In genomic region chr7:38905026-38905759, GRCh38 we compare ENCODE assay signal across 11 cellular contexts. TPM values are rescaled to one million over a fixed set of nuclear protein-coding genes. Genes with fewer than 3 reads are reported as not detected.
A peak's percentile ranks its signal among the peaks of the same experiment; 100 is the strongest.
DNase-seq lines count a peak whose midpoint lies in the region; ATAC-seq, FAIRE-seq and TF ChIP-seq lines count a peak whose summit lies in the region.
"Had no signal": no experiment of that assay in that cellular context is flagged by ENCODE, and none has a peak within 500 bp of the region (broad histone marks: within the 10 kb centered on the region; RNA-seq: fewer than 3 reads in every experiment).

No MANE protein-coding gene starts in this region.

- no peak for TF ChIP-seq CTCF in D721Med (IDR thresholded peaks at IDR 0.05; ENCODE audit: insufficient read depth, missing control alignments)

- FAIRE-seq in GM18507 (lab: Jason Lieb, UNC) (peak; percentile 76), D721Med (lab: Jason Lieb, UNC) (no peak)

- no peak overlapping the region for H3K27ac Mint-ChIP-seq in immature natural killer cell

- H3K4me3 Mint-ChIP-seq in immature natural killer cell: no peak overlapping the region

- peaks cover 46 to 86% of the 10 kb centered on the region in 2 donors for H3K4me1 Mint-ChIP-seq in immature natural killer cell

- DNase-seq in GM18507 (ENCODE audit: extremely low spot score, insufficient read length, low read depth) (no peak), iris pigment epithelial cell (ENCODE audit: low read depth) (peak; percentile 68), NCI-H524 treated with DMSO at 0.1 percent for 48 hours (lab: John Stamatoyannopoulos, UW) (no peak), immature natural killer cell (no peak), D721Med (ENCODE audit: insufficient read length, low spot score) (no peak)
- DNase-seq: DMS53, HCEC 1CT, NCI-H1092 had no signal

- peak; percentile 39 for ATAC-seq in GM21423 (IDR thresholded peaks at IDR 0.05; ENCODE audit: unreplicated experiment)
- peak; percentile 56 for ATAC-seq in HG03432 (IDR thresholded peaks at IDR 0.05; ENCODE audit: unreplicated experiment)
- ATAC-seq in GM19324 (IDR thresholded peaks at IDR 0.05; ENCODE audit: low FRiP score, unreplicated experiment): no peak

- H3K27me3 Mint-ChIP-seq in immature natural killer cell (ENCODE audit: low read depth in 3 of 3): peaks cover 0 to 2% (median 1%) of the 10 kb centered on the region in 3 donors

- no peaks in the 10 kb centered on the region for H3K36me3 Mint-ChIP-seq in immature natural killer cell

- no peaks in the 10 kb centered on the region for H3K9me3 Mint-ChIP-seq in immature natural killer cell

RNA-seq across cellular contexts. Expression of gene VPS41, which starts 3.8 kb away (rescaled TPM):
- 10 to 100 TPM; 52.2 to 86.2 (median 72.6) TPM for polyA plus RNA-seq in immature natural killer cell
